ENCODE assay signal across 9 cellular contexts in genomic region chr22:48698618-48699017, GRCh38.
"Had no signal": no experiment of that assay in that cellular context is flagged by ENCODE, and none has a peak within 500 bp of the region (broad histone marks: within the 10 kb centered on the region; RNA-seq: fewer than 3 reads in every experiment).

No MANE protein-coding gene starts in this region.

- ATAC-seq: GM23338, HCT116 had no signal

- H3K4me1 ChIP-seq: HAP-1 had no signal

- H3K27ac ChIP-seq: GM23248 had no signal

- DNase-seq: GM23248, GOT3, H7, H9, HCEC 1CT, HFFc6 had no signal

- H3K9me3 ChIP-seq: HAP-1 had no signal

- H3K4me2 ChIP-seq: GM23338 had no signal

- H2AFZ ChIP-seq: GM23248, GM23338 had no signal

- H3K4me3 Mint-ChIP-seq: GM23338, H9, HFFc6 had no signal

- H3K9ac ChIP-seq: GM23248 had no signal

- H3K4me3 ChIP-seq: GM23248, GM23338, HAP-1 had no signal

- H3K9me3 Mint-ChIP-seq: GM23338, H9 had no signal

- H3K27ac Mint-ChIP-seq: GM23338, H9, HFFc6 had no signal

- H3K36me3 ChIP-seq: HAP-1 had no signal
